20 cellular contexts compared by ENCODE assay signal in the genomic region with DNA sequence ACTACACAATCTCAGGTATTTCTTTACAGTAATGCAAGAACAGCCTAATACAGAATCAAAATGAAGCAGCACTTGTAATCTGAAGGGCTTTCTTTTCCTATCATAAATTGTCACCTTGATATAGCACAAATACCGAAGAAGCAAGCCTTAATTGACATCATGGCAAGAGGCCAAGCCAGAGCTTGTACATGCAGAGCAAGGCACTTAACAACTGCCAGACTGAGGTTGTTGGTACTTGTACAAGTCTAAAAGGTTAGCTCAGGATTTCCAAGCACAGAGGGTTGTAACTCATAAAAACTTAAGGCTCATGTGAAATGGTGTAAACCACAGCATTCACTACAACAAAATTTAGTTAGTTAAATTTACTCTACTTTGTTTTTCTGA.
A peak's percentile ranks its signal among the peaks of the same experiment; 100 is the strongest.
DNase-seq lines count a peak whose midpoint lies in the region; ATAC-seq, FAIRE-seq and TF ChIP-seq lines count a peak whose summit lies in the region.
"Had no signal": no experiment of that assay in that cellular context is flagged by ENCODE, and none has a peak within 500 bp of the region (broad histone marks: within the 10 kb centered on the region; RNA-seq: fewer than 3 reads in every experiment).

No MANE protein-coding gene starts in this region.

- no peak overlapping the region for H3K27ac Mint-ChIP-seq in naive thymus-derived CD8-positive, alpha-beta T cell
- H3K27ac Mint-ChIP-seq: naive B cell had no signal

- H3K27ac ChIP-seq in pancreas: no peak overlapping the region
- H3K27ac ChIP-seq: C4-2B, HL-60, tibial nerve had no signal

- no peaks in the 10 kb centered on the region for H3K9me3 ChIP-seq in pancreas

- H3K27me3 ChIP-seq in pancreas: no peaks in the 10 kb centered on the region
- H3K27me3 ChIP-seq: tibial nerve had no signal

- no peaks in the 10 kb centered on the region for H3K4me1 Mint-ChIP-seq in naive thymus-derived CD8-positive, alpha-beta T cell
- H3K4me1 Mint-ChIP-seq: naive B cell had no signal

- peaks cover 3 to 34% (median 22%) of the 10 kb centered on the region in 9 donors for H3K9me3 Mint-ChIP-seq in naive thymus-derived CD8-positive, alpha-beta T cell

- no peak overlapping the region for H3K4me3 ChIP-seq in pancreas
- H3K4me3 ChIP-seq: tibial nerve had no signal

- no peak overlapping the region for H3K4me3 Mint-ChIP-seq in naive thymus-derived CD8-positive, alpha-beta T cell
- H3K4me3 Mint-ChIP-seq: activated T-cell treated with anti-CD3 and anti-CD28 coated beads, Interleukin-2, amount 50 U/mL, for 4 hours; naive B cell had no signal

- H3K36me3 Mint-ChIP-seq in naive thymus-derived CD8-positive, alpha-beta T cell: peaks cover 0 to 16% (median 2%) of the 10 kb centered on the region in 3 donors

- H3K36me3 ChIP-seq in pancreas: no peaks in the 10 kb centered on the region
- H3K36me3 ChIP-seq: tibial nerve had no signal

- ATAC-seq in pancreas: peak in 2 of 4 donors; percentile 42 to 54
- no peak for ATAC-seq in naive thymus-derived CD8-positive, alpha-beta T cell
- ATAC-seq: activated T-cell treated with anti-CD3 and anti-CD28 coated beads, Interleukin-2, amount 50 U/mL, for 4 hours had no signal

- intact Hi-C loops in pancreas (cut with DNase I): no loop called here

- H3K4me1 ChIP-seq in pancreas: no peaks in the 10 kb centered on the region
- H3K4me1 ChIP-seq: tibial nerve had no signal

- FAIRE-seq in pancreas (lab: Jason Lieb, UNC): no peak
- FAIRE-seq: endothelial cell of umbilical vein, GM12892 had no signal

- WGBS in pancreas, 2 donors: 3% methylated on average over 1 of the region's 1 CpG

- no peak for TF ChIP-seq CTCF in pancreas (IDR thresholded peaks at IDR 0.05)

- peak; percentile 19 for DNase-seq in NCI-H128 (lab: John Stamatoyannopoulos, UW; ENCODE audit: unreplicated experiment)
- peak; percentile 55 for DNase-seq in amniotic epithelial cell (ENCODE audit: low read depth)
- peak in 4 of 6 donors; percentile 16 to 26 (median 21) for DNase-seq in pancreas
- DNase-seq in activated CD4-positive, alpha-beta T cell treated with anti-CD3 and anti-CD28 coated beads for 48 hours: no peak
- DNase-seq in NCI-H2107 treated with DMSO at 0.1 percent for 48 hours (lab: John Stamatoyannopoulos, UW; ENCODE audit: unreplicated experiment): no peak
- DNase-seq in naive thymus-derived CD8-positive, alpha-beta T cell: no peak
- DNase-seq: activated T-cell treated with anti-CD3 and anti-CD28 coated beads, Interleukin-2, amount 50 U/mL, for 4 hours; cerebellar nuclear complex; glutamatergic neuron; kidney glomerular epithelial cell; naive B cell; right cardiac atrium; stimulated activated CD4-positive, alpha-beta T cell treated with anti-CD3 and anti-CD28 coated beads, Interleukin-2, amount 100 ng/mL, for 48 hours; T-helper 2 cell had no signal

- no peak for TF ChIP-seq EP300 in Ishikawa (IDR thresholded peaks at IDR 0.05; ENCODE audit: borderline replicate concordance)

- POLR2A ChIA-PET in naive thymus-derived CD8-positive, alpha-beta T cell (lab: Charles Lee): no interaction called here

- peaks cover 1 to 12% (median 10%) of the 10 kb centered on the region in 5 donors for H3K27me3 Mint-ChIP-seq in naive thymus-derived CD8-positive, alpha-beta T cell

- no peak for TF ChIP-seq RAD21 in Ishikawa (IDR thresholded peaks at IDR 0.05; ENCODE audit: low read depth)

TF ChIP-seq in Ishikawa, 13 proteins besides CTCF, POLR2A, EP300 and RAD21:
- TF ChIP-seq FOXM1 (IDR thresholded peaks at IDR 0.05; ENCODE audit: borderline replicate concordance, low read depth) (no peak), NFIC (IDR thresholded peaks at IDR 0.05) (peak; percentile 70; the same call in 1 of the 2 replicates)
- TF ChIP-seq, protein P1, sequence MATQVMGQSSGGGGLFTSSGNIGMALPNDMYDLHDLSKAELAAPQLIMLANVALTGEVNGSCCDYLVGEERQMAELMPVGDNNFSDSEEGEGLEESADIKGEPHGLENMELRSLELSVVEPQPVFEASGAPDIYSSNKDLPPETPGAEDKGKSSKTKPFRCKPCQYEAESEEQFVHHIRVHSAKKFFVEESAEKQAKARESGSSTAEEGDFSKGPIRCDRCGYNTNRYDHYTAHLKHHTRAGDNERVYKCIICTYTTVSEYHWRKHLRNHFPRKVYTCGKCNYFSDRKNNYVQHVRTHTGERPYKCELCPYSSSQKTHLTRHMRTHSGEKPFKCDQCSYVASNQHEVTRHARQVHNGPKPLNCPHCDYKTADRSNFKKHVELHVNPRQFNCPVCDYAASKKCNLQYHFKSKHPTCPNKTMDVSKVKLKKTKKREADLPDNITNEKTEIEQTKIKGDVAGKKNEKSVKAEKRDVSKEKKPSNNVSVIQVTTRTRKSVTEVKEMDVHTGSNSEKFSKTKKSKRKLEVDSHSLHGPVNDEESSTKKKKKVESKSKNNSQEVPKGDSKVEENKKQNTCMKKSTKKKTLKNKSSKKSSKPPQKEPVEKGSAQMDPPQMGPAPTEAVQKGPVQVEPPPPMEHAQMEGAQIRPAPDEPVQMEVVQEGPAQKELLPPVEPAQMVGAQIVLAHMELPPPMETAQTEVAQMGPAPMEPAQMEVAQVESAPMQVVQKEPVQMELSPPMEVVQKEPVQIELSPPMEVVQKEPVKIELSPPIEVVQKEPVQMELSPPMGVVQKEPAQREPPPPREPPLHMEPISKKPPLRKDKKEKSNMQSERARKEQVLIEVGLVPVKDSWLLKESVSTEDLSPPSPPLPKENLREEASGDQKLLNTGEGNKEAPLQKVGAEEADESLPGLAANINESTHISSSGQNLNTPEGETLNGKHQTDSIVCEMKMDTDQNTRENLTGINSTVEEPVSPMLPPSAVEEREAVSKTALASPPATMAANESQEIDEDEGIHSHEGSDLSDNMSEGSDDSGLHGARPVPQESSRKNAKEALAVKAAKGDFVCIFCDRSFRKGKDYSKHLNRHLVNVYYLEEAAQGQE (IDR thresholded peaks at IDR 0.05; ENCODE audit: low read depth): no peak

Comparison
In these comparisons a context has a peak if more than half of its experiments do, and no peak if none do; other contexts are left out.
1. DNase-seq: peak in NCI-H128 (single experiment), amniotic epithelial cell (single experiment) and pancreas (4 of 6); none in activated CD4-positive, alpha-beta T cell treated with anti-CD3 and anti-CD28 coated beads for 48 hours (single experiment), NCI-H2107 treated with DMSO at 0.1 percent for 48 hours (single experiment) and naive thymus-derived CD8-positive, alpha-beta T cell (0 of 10).